ENCODE assay signal across 22 cellular contexts in genomic region chr16:81164958-81165357, GRCh38.
"Had no signal": no experiment of that assay in that cellular context is flagged by ENCODE, and none has a peak within 500 bp of the region (broad histone marks: within the 10 kb centered on the region; RNA-seq: fewer than 3 reads in every experiment).

No MANE protein-coding gene starts in this region.

- ATAC-seq: Right ventricle myocardium inferior, SK-N-SH treated with all-trans-retinoic acid at 6 μM for 48 hours, T-cell had no signal

- H3K4me1 ChIP-seq: SJCRH30 had no signal

- DNase-seq: MM.1S, MV-4-11, NCI-H1417 treated with DMSO at 0.1 percent for 48 hours, NCI-H1694 treated with DMSO at 0.1 percent for 48 hours, NCI-H187 treated with DMSO at 0.1 percent for 48 hours, NCI-H2171 treated with DMSO at 0.1 percent for 48 hours, NCI-H2227 treated with DMSO at 0.1 percent for 48 hours, NCI-H446, NCI-H510A treated with DMSO at 0.1 percent for 48 hours, NCI-H524 treated with DMSO at 0.1 percent for 48 hours, NCI-H526 treated with DMSO at 0.1 percent for 48 hours, NCI-H774, PC-9, SHP77, SIG-M5, SJCRH30, T-cell had no signal

- H3K36me3 ChIP-seq: SJCRH30 had no signal

- H3K27me3 ChIP-seq: SJCRH30 had no signal

- H3K27ac ChIP-seq: PC-9, RWPE1, SJCRH30, SK-N-MC had no signal

- H3K9me3 ChIP-seq: SJCRH30 had no signal

- FAIRE-seq: RCC 7860 had no signal

- H3K4me3 ChIP-seq: PC-9, SJCRH30, SK-N-MC had no signal

- H2AFZ ChIP-seq: PC-9 had no signal

- H3K4me2 ChIP-seq: PC-9 had no signal
